Comparison of ENCODE assay signal across 8 cellular contexts in the genomic region with DNA sequence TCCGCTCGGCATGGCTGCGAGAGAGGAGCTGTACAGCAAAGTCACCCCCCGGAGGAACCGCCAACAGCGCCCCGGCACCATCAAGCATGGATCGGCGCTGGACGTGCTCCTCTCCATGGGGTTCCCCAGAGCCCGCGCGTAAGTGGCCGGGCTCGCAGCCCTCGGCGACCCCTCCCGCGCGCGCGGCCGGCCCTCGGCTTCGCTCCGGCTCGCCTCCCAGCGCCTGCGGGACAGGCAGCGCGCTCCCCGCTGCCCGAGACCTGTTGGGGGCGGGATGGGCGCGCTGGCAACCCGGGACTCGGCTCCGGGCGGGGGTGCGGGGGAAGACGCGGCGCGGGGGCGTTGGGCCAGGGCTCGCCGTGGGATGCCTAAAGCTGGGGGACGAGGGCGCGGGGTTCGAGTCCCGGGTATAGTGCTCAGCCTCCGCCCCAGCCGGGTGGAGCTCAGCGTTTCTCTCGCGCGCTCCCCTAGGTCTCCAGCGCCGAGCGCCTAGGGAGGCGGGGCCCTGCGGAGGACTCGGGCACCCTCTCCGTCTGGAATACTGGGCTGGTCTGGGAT. TPM values are rescaled to one million over a fixed set of nuclear protein-coding genes. Genes with fewer than 3 reads are reported as not detected.
DNase-seq lines count a peak whose midpoint lies in the region; ATAC-seq and TF ChIP-seq lines count a peak whose summit lies in the region.

No MANE protein-coding gene starts in this region.

- H3K9me3 Mint-ChIP-seq in activated CD8-positive, alpha-beta memory T cell treated with anti-CD3 and anti-CD28 coated beads, Interleukin-2, amount 10 ng/mL, durations not matched to agents 7 days and 5 days (ENCODE audit: low read depth): no peaks in the 10 kb centered on the region
- H3K9me3 Mint-ChIP-seq in endothelial cell (ENCODE audit: unreplicated experiment): no peaks in the 10 kb centered on the region

- peaks cover 35% of the 10 kb centered on the region for H3K27me3 Mint-ChIP-seq in activated CD8-positive, alpha-beta memory T cell treated with anti-CD3 and anti-CD28 coated beads, Interleukin-2, amount 10 ng/mL, durations not matched to agents 7 days and 5 days
- H3K27me3 Mint-ChIP-seq in endothelial cell (ENCODE audit: unreplicated experiment): peaks cover 6% of the 10 kb centered on the region

- ATAC-seq in HG02642 (IDR thresholded peaks at IDR 0.05; ENCODE audit: poor library complexity, unreplicated experiment): peak; percentile 58
- peak; percentile 62 for ATAC-seq in activated CD8-positive, alpha-beta memory T cell treated with anti-CD3 and anti-CD28 coated beads, Interleukin-2, amount 10 ng/mL, durations not matched to agents 7 days and 5 days

- in situ Hi-C loops in GM13977 (cut with MboI; ENCODE audit: low pct_unique_long_range_greater_than_20kb, low sequenced_read_pairs, unreplicated experiment): no loop called here

- peaks cover 27% of the 10 kb centered on the region for H3K4me1 Mint-ChIP-seq in activated CD8-positive, alpha-beta memory T cell treated with anti-CD3 and anti-CD28 coated beads, Interleukin-2, amount 10 ng/mL, durations not matched to agents 7 days and 5 days
- peaks cover 49% of the 10 kb centered on the region for H3K4me1 Mint-ChIP-seq in endothelial cell (ENCODE audit: unreplicated experiment)

- H3K4me3 Mint-ChIP-seq in activated CD8-positive, alpha-beta memory T cell treated with anti-CD3 and anti-CD28 coated beads, Interleukin-2, amount 10 ng/mL, durations not matched to agents 7 days and 5 days: peak overlapping the region; percentile 94
- H3K4me3 Mint-ChIP-seq in endothelial cell (ENCODE audit: unreplicated experiment): peak overlapping the region; percentile 96

- DNase-seq in GM13977 (ENCODE audit: low spot score) (peak; percentile 73), NCI-H1105 treated with DMSO at 0.1 percent for 48 hours (lab: John Stamatoyannopoulos, UW) (peak; percentile 48), endothelial cell (ENCODE audit: low spot score) (peak; percentile 65), mucosa of gallbladder (ENCODE audit: low spot score) (peak; percentile 20), globus pallidus (ENCODE audit: low spot score) (no peak)
- peak; percentile 60 for DNase-seq in activated CD8-positive, alpha-beta memory T cell treated with anti-CD3 and anti-CD28 coated beads, Interleukin-2, amount 10 ng/mL, durations not matched to agents 7 days and 5 days
- peak; percentile 48 for DNase-seq in stimulated activated naive CD4-positive, alpha-beta T cell treated with Interleukin-2 at 50 U/mL for 16 hours (lab: John Stamatoyannopoulos, UW)

- H3K27ac Mint-ChIP-seq in activated CD8-positive, alpha-beta memory T cell treated with anti-CD3 and anti-CD28 coated beads, Interleukin-2, amount 10 ng/mL, durations not matched to agents 7 days and 5 days: peak overlapping the region; percentile 88
- H3K27ac Mint-ChIP-seq in endothelial cell (ENCODE audit: unreplicated experiment): no peak overlapping the region

- H3K36me3 Mint-ChIP-seq in activated CD8-positive, alpha-beta memory T cell treated with anti-CD3 and anti-CD28 coated beads, Interleukin-2, amount 10 ng/mL, durations not matched to agents 7 days and 5 days: peaks cover 11% of the 10 kb centered on the region
- H3K36me3 Mint-ChIP-seq in endothelial cell (ENCODE audit: low read depth, unreplicated experiment): peaks cover 6% of the 10 kb centered on the region

- TF ChIP-seq CTCF in GM13977 (IDR thresholded peaks at IDR 0.05; ENCODE audit: extremely low read depth, insufficient read depth, missing control alignments) (no peak), endothelial cell (IDR thresholded peaks at IDR 0.05; ENCODE audit: unreplicated experiment) (no peak)

- CTCF ChIA-PET in activated CD8-positive, alpha-beta memory T cell treated with anti-CD3 and anti-CD28 coated beads, Interleukin-2, amount 10 ng/mL, durations not matched to agents 7 days and 5 days (lab: Charles Lee): interaction anchor here (0.7 to 14.7 kb wide), 34 partner anchors 7 to 406 kb away, joined by 3 to 288 read pairs (median 7); a partner anchor contains a TSS

RNA-seq across cellular contexts. Expression of a gene that starts 0.6 kb away (rescaled TPM):
- total RNA-seq in activated CD8-positive, alpha-beta memory T cell treated with anti-CD3 and anti-CD28 coated beads, Interleukin-2, amount 10 ng/mL, durations not matched to agents 7 days and 5 days: 100 to 1,000 TPM in 1 of 2 experiments, 10 to 100 TPM in 1; 67.3 to 108 TPM
- total RNA-seq in endothelial cell (ENCODE audit: unreplicated experiment) (43.3 TPM), mucosa of gallbladder (7.4 TPM)
